Comparison of ENCODE assay signal across 1 cellular context in the genomic region with DNA sequence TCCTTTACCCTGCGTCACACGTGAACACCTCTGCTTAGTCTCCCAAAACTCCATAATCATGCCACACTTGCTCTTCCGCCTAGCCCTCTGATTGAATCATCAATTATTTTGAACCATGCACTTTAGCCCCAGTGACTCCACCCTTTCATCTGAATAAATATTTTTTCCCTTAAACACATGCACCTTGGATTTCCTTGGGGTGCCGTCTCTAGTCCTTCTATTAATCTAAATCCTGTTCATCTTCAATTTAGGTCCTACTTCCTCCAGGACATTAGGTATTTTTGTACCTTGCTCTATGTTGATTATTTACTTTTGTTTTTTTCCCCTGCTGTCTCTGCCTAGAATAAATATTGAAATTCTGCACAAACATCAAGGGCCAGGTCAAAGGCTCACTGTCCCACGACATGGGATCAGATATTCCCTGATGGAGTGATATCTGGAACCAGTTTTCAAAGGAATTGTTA.
A peak's percentile ranks its signal among the peaks of the same experiment; 100 is the strongest.
TF ChIP-seq lines count a peak whose summit lies in the region.

No MANE protein-coding gene starts in this region.

TF ChIP-seq in HepG2, 621 proteins besides CTCF, POLR2A, EP300 and RAD21 (continued from another document and continues in another):
- TF ChIP-seq ZSCAN12 (CRISPR knock-in tag; IDR thresholded peaks at IDR 0.05) = no peak
- no peak for TF ChIP-seq HNRNPL (IDR thresholded peaks at IDR 0.05; ENCODE audit: low read depth, low read length)
- no peak for TF ChIP-seq TOE1 (CRISPR knock-in tag; IDR thresholded peaks at IDR 0.05)
- TF ChIP-seq CENPX (CRISPR knock-in tag; IDR thresholded peaks at IDR 0.05) = no peak
- TF ChIP-seq, protein P1, sequence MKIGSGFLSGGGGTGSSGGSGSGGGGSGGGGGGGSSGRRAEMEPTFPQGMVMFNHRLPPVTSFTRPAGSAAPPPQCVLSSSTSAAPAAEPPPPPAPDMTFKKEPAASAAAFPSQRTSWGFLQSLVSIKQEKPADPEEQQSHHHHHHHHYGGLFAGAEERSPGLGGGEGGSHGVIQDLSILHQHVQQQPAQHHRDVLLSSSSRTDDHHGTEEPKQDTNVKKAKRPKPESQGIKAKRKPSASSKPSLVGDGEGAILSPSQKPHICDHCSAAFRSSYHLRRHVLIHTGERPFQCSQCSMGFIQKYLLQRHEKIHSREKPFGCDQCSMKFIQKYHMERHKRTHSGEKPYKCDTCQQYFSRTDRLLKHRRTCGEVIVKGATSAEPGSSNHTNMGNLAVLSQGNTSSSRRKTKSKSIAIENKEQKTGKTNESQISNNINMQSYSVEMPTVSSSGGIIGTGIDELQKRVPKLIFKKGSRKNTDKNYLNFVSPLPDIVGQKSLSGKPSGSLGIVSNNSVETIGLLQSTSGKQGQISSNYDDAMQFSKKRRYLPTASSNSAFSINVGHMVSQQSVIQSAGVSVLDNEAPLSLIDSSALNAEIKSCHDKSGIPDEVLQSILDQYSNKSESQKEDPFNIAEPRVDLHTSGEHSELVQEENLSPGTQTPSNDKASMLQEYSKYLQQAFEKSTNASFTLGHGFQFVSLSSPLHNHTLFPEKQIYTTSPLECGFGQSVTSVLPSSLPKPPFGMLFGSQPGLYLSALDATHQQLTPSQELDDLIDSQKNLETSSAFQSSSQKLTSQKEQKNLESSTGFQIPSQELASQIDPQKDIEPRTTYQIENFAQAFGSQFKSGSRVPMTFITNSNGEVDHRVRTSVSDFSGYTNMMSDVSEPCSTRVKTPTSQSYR (CRISPR knock-in tag; IDR thresholded peaks at IDR 0.05; ENCODE audit: borderline replicate concordance) = no peak
- no peak for TF ChIP-seq ZNF781 (CRISPR knock-in tag; IDR thresholded peaks at IDR 0.05; ENCODE audit: borderline replicate concordance, not compliant biosample characterization)
- no peak for TF ChIP-seq WIZ (CRISPR knock-in tag; IDR thresholded peaks at IDR 0.05)
- peak; percentile 55; the same call in 1 of the 2 replicates for TF ChIP-seq ZMYM4 (CRISPR knock-in tag; IDR thresholded peaks at IDR 0.05)
- TF ChIP-seq KDM5A (IDR thresholded peaks at IDR 0.05; ENCODE audit: borderline replicate concordance, low read length) = no peak; the same call in 1 of the 2 replicates
- no peak for TF ChIP-seq ZBTB38 (CRISPR knock-in tag; IDR thresholded peaks at IDR 0.05)
- TF ChIP-seq NKX3-1 (CRISPR knock-in tag; IDR thresholded peaks at IDR 0.05) = no peak
- no peak for TF ChIP-seq PHF8 (CRISPR knock-in tag; IDR thresholded peaks at IDR 0.05)
- TF ChIP-seq ZNF749 (CRISPR knock-in tag; IDR thresholded peaks at IDR 0.05; ENCODE audit: borderline replicate concordance) = no peak
- no peak for TF ChIP-seq U2AF2 (IDR thresholded peaks at IDR 0.05; ENCODE audit: low read depth, low read length)
- TF ChIP-seq TARDBP (CRISPR knock-in tag; IDR thresholded peaks at IDR 0.05) = no peak
- TF ChIP-seq, protein P2, sequence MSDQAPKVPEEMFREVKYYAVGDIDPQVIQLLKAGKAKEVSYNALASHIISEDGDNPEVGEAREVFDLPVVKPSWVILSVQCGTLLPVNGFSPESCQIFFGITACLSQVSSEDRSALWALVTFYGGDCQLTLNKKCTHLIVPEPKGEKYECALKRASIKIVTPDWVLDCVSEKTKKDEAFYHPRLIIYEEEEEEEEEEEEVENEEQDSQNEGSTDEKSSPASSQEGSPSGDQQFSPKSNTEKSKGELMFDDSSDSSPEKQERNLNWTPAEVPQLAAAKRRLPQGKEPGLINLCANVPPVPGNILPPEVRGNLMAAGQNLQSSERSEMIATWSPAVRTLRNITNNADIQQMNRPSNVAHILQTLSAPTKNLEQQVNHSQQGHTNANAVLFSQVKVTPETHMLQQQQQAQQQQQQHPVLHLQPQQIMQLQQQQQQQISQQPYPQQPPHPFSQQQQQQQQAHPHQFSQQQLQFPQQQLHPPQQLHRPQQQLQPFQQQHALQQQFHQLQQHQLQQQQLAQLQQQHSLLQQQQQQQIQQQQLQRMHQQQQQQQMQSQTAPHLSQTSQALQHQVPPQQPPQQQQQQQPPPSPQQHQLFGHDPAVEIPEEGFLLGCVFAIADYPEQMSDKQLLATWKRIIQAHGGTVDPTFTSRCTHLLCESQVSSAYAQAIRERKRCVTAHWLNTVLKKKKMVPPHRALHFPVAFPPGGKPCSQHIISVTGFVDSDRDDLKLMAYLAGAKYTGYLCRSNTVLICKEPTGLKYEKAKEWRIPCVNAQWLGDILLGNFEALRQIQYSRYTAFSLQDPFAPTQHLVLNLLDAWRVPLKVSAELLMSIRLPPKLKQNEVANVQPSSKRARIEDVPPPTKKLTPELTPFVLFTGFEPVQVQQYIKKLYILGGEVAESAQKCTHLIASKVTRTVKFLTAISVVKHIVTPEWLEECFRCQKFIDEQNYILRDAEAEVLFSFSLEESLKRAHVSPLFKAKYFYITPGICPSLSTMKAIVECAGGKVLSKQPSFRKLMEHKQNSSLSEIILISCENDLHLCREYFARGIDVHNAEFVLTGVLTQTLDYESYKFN (CRISPR knock-in tag; conservative IDR thresholded peaks at IDR 0.05) = peak; percentile 99
- no peak for TF ChIP-seq ZNF558 (CRISPR knock-in tag; IDR thresholded peaks at IDR 0.05; ENCODE audit: borderline replicate concordance)
- no peak for TF ChIP-seq ZNF160 (CRISPR knock-in tag; IDR thresholded peaks at IDR 0.05)
- TF ChIP-seq SCMH1 (CRISPR knock-in tag; IDR thresholded peaks at IDR 0.05; ENCODE audit: borderline replicate concordance) = no peak
- TF ChIP-seq ZFAT (CRISPR knock-in tag; conservative IDR thresholded peaks at IDR 0.05) = no peak
- TF ChIP-seq, protein P3, sequence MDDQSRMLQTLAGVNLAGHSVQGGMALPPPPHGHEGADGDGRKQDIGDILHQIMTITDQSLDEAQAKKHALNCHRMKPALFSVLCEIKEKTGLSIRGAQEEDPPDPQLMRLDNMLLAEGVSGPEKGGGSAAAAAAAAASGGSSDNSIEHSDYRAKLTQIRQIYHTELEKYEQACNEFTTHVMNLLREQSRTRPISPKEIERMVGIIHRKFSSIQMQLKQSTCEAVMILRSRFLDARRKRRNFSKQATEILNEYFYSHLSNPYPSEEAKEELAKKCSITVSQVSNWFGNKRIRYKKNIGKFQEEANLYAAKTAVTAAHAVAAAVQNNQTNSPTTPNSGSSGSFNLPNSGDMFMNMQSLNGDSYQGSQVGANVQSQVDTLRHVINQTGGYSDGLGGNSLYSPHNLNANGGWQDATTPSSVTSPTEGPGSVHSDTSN (CRISPR knock-in tag; IDR thresholded peaks at IDR 0.05; ENCODE audit: borderline replicate concordance) = no peak
- TF ChIP-seq MED13 (CRISPR knock-in tag; IDR thresholded peaks at IDR 0.05) = no peak
- peak; percentile 92 for TF ChIP-seq ELF3 (CRISPR knock-in tag; IDR thresholded peaks at IDR 0.05)
- TF ChIP-seq ZNF552 (CRISPR knock-in tag; IDR thresholded peaks at IDR 0.05; ENCODE audit: borderline replicate concordance) = no peak
- TF ChIP-seq, protein P4, sequence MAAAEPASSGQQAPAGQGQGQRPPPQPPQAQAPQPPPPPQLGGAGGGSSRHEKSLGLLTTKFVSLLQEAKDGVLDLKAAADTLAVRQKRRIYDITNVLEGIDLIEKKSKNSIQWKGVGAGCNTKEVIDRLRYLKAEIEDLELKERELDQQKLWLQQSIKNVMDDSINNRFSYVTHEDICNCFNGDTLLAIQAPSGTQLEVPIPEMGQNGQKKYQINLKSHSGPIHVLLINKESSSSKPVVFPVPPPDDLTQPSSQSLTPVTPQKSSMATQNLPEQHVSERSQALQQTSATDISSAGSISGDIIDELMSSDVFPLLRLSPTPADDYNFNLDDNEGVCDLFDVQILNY (CRISPR knock-in tag; conservative IDR thresholded peaks at IDR 0.05) = no peak
- no peak for TF ChIP-seq NFE2L1 (CRISPR knock-in tag; IDR thresholded peaks at IDR 0.05; ENCODE audit: borderline replicate concordance)
- TF ChIP-seq SP1 (IDR thresholded peaks at IDR 0.05) = no peak
- no peak for TF ChIP-seq SP1 (CRISPR knock-in tag; IDR thresholded peaks at IDR 0.05)
- TF ChIP-seq TOPORS (CRISPR knock-in tag; IDR thresholded peaks at IDR 0.05) = no peak
- TF ChIP-seq DNMT3B (CRISPR knock-in tag; conservative IDR thresholded peaks at IDR 0.05) = no peak
- TF ChIP-seq, protein P5, sequence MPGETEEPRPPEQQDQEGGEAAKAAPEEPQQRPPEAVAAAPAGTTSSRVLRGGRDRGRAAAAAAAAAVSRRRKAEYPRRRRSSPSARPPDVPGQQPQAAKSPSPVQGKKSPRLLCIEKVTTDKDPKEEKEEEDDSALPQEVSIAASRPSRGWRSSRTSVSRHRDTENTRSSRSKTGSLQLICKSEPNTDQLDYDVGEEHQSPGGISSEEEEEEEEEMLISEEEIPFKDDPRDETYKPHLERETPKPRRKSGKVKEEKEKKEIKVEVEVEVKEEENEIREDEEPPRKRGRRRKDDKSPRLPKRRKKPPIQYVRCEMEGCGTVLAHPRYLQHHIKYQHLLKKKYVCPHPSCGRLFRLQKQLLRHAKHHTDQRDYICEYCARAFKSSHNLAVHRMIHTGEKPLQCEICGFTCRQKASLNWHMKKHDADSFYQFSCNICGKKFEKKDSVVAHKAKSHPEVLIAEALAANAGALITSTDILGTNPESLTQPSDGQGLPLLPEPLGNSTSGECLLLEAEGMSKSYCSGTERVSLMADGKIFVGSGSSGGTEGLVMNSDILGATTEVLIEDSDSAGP (CRISPR knock-in tag; IDR thresholded peaks at IDR 0.05; ENCODE audit: borderline replicate concordance) = no peak
- no peak for TF ChIP-seq ZSCAN29 (CRISPR knock-in tag; conservative IDR thresholded peaks at IDR 0.05)
- TF ChIP-seq ZFP62 (CRISPR knock-in tag; IDR thresholded peaks at IDR 0.05) = no peak
- TF ChIP-seq GATAD1 (CRISPR knock-in tag; IDR thresholded peaks at IDR 0.05) = no peak
- TF ChIP-seq CC2D1A (CRISPR knock-in tag; IDR thresholded peaks at IDR 0.05) = no peak
- TF ChIP-seq POLR2AphosphoS5 (IDR thresholded peaks at IDR 0.05; ENCODE audit: low read depth, low read length) = no peak
- TF ChIP-seq, protein P6, sequence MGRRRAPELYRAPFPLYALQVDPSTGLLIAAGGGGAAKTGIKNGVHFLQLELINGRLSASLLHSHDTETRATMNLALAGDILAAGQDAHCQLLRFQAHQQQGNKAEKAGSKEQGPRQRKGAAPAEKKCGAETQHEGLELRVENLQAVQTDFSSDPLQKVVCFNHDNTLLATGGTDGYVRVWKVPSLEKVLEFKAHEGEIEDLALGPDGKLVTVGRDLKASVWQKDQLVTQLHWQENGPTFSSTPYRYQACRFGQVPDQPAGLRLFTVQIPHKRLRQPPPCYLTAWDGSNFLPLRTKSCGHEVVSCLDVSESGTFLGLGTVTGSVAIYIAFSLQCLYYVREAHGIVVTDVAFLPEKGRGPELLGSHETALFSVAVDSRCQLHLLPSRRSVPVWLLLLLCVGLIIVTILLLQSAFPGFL (CRISPR knock-in tag; IDR thresholded peaks at IDR 0.05) = no peak
- TF ChIP-seq KAT7 (CRISPR knock-in tag; IDR thresholded peaks at IDR 0.05; ENCODE audit: borderline replicate concordance) = no peak
- TF ChIP-seq, protein P7, sequence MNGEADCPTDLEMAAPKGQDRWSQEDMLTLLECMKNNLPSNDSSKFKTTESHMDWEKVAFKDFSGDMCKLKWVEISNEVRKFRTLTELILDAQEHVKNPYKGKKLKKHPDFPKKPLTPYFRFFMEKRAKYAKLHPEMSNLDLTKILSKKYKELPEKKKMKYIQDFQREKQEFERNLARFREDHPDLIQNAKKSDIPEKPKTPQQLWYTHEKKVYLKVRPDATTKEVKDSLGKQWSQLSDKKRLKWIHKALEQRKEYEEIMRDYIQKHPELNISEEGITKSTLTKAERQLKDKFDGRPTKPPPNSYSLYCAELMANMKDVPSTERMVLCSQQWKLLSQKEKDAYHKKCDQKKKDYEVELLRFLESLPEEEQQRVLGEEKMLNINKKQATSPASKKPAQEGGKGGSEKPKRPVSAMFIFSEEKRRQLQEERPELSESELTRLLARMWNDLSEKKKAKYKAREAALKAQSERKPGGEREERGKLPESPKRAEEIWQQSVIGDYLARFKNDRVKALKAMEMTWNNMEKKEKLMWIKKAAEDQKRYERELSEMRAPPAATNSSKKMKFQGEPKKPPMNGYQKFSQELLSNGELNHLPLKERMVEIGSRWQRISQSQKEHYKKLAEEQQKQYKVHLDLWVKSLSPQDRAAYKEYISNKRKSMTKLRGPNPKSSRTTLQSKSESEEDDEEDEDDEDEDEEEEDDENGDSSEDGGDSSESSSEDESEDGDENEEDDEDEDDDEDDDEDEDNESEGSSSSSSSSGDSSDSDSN (CRISPR knock-in tag; IDR thresholded peaks at IDR 0.05) = no peak
- TF ChIP-seq, protein P8, sequence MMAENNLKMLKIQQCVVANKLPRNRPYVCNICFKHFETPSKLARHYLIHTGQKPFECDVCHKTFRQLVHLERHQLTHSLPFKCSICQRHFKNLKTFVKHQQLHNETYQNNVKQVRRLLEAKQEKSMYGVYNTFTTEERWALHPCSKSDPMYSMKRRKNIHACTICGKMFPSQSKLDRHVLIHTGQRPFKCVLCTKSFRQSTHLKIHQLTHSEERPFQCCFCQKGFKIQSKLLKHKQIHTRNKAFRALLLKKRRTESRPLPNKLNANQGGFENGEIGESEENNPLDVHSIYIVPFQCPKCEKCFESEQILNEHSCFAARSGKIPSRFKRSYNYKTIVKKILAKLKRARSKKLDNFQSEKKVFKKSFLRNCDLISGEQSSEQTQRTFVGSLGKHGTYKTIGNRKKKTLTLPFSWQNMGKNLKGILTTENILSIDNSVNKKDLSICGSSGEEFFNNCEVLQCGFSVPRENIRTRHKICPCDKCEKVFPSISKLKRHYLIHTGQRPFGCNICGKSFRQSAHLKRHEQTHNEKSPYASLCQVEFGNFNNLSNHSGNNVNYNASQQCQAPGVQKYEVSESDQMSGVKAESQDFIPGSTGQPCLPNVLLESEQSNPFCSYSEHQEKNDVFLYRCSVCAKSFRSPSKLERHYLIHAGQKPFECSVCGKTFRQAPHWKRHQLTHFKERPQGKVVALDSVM (CRISPR knock-in tag; IDR thresholded peaks at IDR 0.05) = no peak
- TF ChIP-seq, protein P9, sequence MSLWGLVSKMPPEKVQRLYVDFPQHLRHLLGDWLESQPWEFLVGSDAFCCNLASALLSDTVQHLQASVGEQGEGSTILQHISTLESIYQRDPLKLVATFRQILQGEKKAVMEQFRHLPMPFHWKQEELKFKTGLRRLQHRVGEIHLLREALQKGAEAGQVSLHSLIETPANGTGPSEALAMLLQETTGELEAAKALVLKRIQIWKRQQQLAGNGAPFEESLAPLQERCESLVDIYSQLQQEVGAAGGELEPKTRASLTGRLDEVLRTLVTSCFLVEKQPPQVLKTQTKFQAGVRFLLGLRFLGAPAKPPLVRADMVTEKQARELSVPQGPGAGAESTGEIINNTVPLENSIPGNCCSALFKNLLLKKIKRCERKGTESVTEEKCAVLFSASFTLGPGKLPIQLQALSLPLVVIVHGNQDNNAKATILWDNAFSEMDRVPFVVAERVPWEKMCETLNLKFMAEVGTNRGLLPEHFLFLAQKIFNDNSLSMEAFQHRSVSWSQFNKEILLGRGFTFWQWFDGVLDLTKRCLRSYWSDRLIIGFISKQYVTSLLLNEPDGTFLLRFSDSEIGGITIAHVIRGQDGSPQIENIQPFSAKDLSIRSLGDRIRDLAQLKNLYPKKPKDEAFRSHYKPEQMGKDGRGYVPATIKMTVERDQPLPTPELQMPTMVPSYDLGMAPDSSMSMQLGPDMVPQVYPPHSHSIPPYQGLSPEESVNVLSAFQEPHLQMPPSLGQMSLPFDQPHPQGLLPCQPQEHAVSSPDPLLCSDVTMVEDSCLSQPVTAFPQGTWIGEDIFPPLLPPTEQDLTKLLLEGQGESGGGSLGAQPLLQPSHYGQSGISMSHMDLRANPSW (CRISPR knock-in tag; IDR thresholded peaks at IDR 0.05; ENCODE audit: borderline replicate concordance) = peak; percentile 64; the same call in 1 of the 2 replicates
- no peak for TF ChIP-seq ZNF549 (CRISPR knock-in tag; IDR thresholded peaks at IDR 0.05)
- no peak for TF ChIP-seq POLR2G (IDR thresholded peaks at IDR 0.05; ENCODE audit: low read depth, low read length)
- no peak for TF ChIP-seq HOXA7 (CRISPR knock-in tag; IDR thresholded peaks at IDR 0.05)
- no peak for TF ChIP-seq SIN3A (IDR thresholded peaks at IDR 0.05; ENCODE audit: borderline replicate concordance, low read depth, low read length)
- TF ChIP-seq REXO4 (CRISPR knock-in tag; IDR thresholded peaks at IDR 0.05; ENCODE audit: borderline replicate concordance) = no peak
- no peak for TF ChIP-seq ARHGAP35 (CRISPR knock-in tag; IDR thresholded peaks at IDR 0.05; ENCODE audit: borderline replicate concordance)
- no peak for TF ChIP-seq ZNF350 (CRISPR knock-in tag; IDR thresholded peaks at IDR 0.05; ENCODE audit: borderline replicate concordance, low read depth)
